In the genomic region with DNA sequence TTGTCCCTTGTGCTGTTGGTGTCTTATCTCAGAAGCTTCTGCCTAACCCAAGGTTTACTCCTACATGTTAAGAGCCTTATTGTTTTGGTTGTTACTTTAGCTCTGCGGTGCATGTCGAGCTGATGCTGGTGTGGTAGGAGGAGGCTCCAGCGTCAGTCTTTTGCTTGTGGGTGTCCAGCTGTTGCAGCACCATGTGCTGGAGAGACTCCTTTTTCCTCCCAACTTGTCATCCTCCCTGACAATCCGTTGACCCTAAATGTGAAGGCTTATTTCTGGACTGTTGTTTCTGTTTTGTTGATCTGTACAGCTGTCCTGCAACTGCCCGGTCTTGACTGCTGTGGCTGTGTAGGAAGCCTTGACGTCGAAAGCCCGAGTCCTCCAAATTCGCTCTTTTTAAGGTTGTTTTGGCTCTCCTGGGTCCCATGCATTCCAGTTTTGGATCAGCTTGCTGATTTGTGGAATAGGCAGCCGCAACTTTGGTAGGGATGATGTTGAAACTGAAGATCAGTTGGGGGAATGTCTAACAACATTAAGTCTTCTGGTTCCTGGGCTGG, we compare ENCODE assay signal across 23 cellular contexts. TPM values are rescaled to one million over a fixed set of nuclear protein-coding genes. Genes with fewer than 3 reads are reported as not detected.
DNase-seq lines count a peak whose midpoint lies in the region; ATAC-seq and TF ChIP-seq lines count a peak whose summit lies in the region.
"Had no signal": no experiment of that assay in that cellular context is flagged by ENCODE, and none has a peak within 500 bp of the region (broad histone marks: within the 10 kb centered on the region; RNA-seq: fewer than 3 reads in every experiment).

No MANE protein-coding gene starts in this region.

- TF ChIP-seq CTCF in left ventricle myocardium inferior (IDR thresholded peaks at IDR 0.05; ENCODE audit: borderline replicate concordance) (no peak), osteoblast (IDR thresholded peaks at IDR 0.05; ENCODE audit: extremely low read depth, low read depth, low read length) (no peak), prostate gland (IDR thresholded peaks at IDR 0.05) (no peak)

- H4K20me1 ChIP-seq in osteoblast (ENCODE audit: insufficient read depth, low read length): peaks cover 59% of the 10 kb centered on the region

- TF ChIP-seq POLR2A in prostate gland (IDR thresholded peaks at IDR 0.05): no peak

- H3K4me2 ChIP-seq in osteoblast (ENCODE audit: insufficient read depth, low read length): no peak overlapping the region

- peaks cover 37% of the 10 kb centered on the region for H3K4me1 ChIP-seq in left ventricle myocardium inferior
- H3K4me1 ChIP-seq in osteoblast (ENCODE audit: insufficient read depth, low read length): peaks cover 10% of the 10 kb centered on the region
- peaks cover 11% of the 10 kb centered on the region for H3K4me1 ChIP-seq in prostate gland (replicated peaks)

- H3K27me3 Mint-ChIP-seq in effector memory CD8-positive, alpha-beta T cell: no peaks in the 10 kb centered on the region
- H3K27me3 Mint-ChIP-seq: IgD-negative memory B cell, type B pancreatic cell had no signal

- H3K4me3 ChIP-seq in left ventricle myocardium inferior (no peak overlapping the region), osteoblast (ENCODE audit: insufficient read depth, low read length) (no peak overlapping the region), prostate gland (no peak overlapping the region)

- DNase-seq in left cardiac atrium (peak; percentile 10), left ventricle myocardium inferior (no peak), osteoblast (ENCODE audit: insufficient read length, low spot score, missing footprints) (peak; percentile 68), NCI-H2171 treated with DMSO at 0.1 percent for 48 hours (lab: John Stamatoyannopoulos, UW) (no peak), prostate gland (ENCODE audit: low spot score) (no peak), activated gamma-delta T cell (lab: John Stamatoyannopoulos, UW) (no peak)
- DNase-seq in effector memory CD8-positive, alpha-beta T cell: no peak
- DNase-seq: ACHN; brain microvascular endothelial cell; DMS79; effector CD8-positive, alpha-beta T cell; erythroblast; foreskin fibroblast; GDM1; kidney; NCI-H1048; NCI-H1694 treated with DMSO at 0.1 percent for 48 hours; NCI-H526 treated with DMSO at 0.1 percent for 48 hours; SHP77 treated with DMSO at 0.1 percent for 48 hours; small intestine had no signal

- H3K27me3 ChIP-seq in left ventricle myocardium inferior (ENCODE audit: low read depth) (no peaks in the 10 kb centered on the region), osteoblast (ENCODE audit: insufficient read depth, low read length) (no peaks in the 10 kb centered on the region), prostate gland (replicated peaks; ENCODE audit: insufficient read depth) (no peaks in the 10 kb centered on the region)
- H3K27me3 ChIP-seq: brain microvascular endothelial cell had no signal

- peaks cover 39 to 55% of the 10 kb centered on the region in 2 donors for H3K4me1 Mint-ChIP-seq in effector memory CD8-positive, alpha-beta T cell (ENCODE audit: low read depth in 2 of 2)

- H3K79me2 ChIP-seq in osteoblast (ENCODE audit: insufficient read depth, low read length): peaks cover 86% of the 10 kb centered on the region

- H3K27ac ChIP-seq in left ventricle myocardium inferior (replicated peaks) (no peak overlapping the region), osteoblast (ENCODE audit: low read depth, low read length) (no peak overlapping the region), prostate gland (no peak overlapping the region)
- H3K27ac ChIP-seq: brain microvascular endothelial cell had no signal

- intact Hi-C loops in left cardiac atrium (cut with DNase I): no loop called here
- intact Hi-C loops in left ventricle myocardium inferior (cut with micrococcal nuclease): no loop called here
- intact Hi-C loops in prostate gland (cut with DNase I): no loop called here

- H3K36me3 Mint-ChIP-seq in effector memory CD8-positive, alpha-beta T cell (ENCODE audit: insufficient read depth): peaks cover 27% of the 10 kb centered on the region

- peaks cover 61% of the 10 kb centered on the region for H3K36me3 ChIP-seq in left ventricle myocardium inferior
- H3K36me3 ChIP-seq in osteoblast (ENCODE audit: insufficient read depth, low read length): peaks cover 46% of the 10 kb centered on the region
- H3K36me3 ChIP-seq in prostate gland: peaks cover 0 to 11% of the 10 kb centered on the region in 2 donors

- no peaks in the 10 kb centered on the region for H3K9me3 ChIP-seq in left ventricle myocardium inferior (replicated peaks)
- no peaks in the 10 kb centered on the region for H3K9me3 ChIP-seq in osteoblast (ENCODE audit: low read depth, low read length)
- H3K9me3 ChIP-seq in prostate gland: no peaks in the 10 kb centered on the region

- no peaks in the 10 kb centered on the region for H3K9me3 Mint-ChIP-seq in effector memory CD8-positive, alpha-beta T cell
- H3K9me3 Mint-ChIP-seq: IgD-negative memory B cell, type B pancreatic cell had no signal

- no peak overlapping the region for H3K4me3 Mint-ChIP-seq in effector memory CD8-positive, alpha-beta T cell
- H3K4me3 Mint-ChIP-seq: IgD-negative memory B cell, type B pancreatic cell had no signal

- H2AFZ ChIP-seq in osteoblast (ENCODE audit: low read length): no peak overlapping the region

- 76% methylated on average over 10 of the region's 10 CpGs for WGBS in prostate gland

- ATAC-seq in left cardiac atrium (no peak), HG02840 (IDR thresholded peaks at IDR 0.05; ENCODE audit: low FRiP score, unreplicated experiment) (no peak)
- no peak for ATAC-seq in effector memory CD8-positive, alpha-beta T cell (replicated peaks)

- peak overlapping the region; percentile 74 to 92 for H3K27ac Mint-ChIP-seq in effector memory CD8-positive, alpha-beta T cell
- H3K27ac Mint-ChIP-seq: IgD-negative memory B cell, type B pancreatic cell had no signal

RNA-seq across cellular contexts. Expression of gene NAXD, which starts 15.3 kb away (rescaled TPM):
- total RNA-seq in left cardiac atrium (10 to 100 TPM; 23.7 to 27.0 TPM), left ventricle myocardium inferior (28.0 TPM), osteoblast (13.8 and 15.9 TPM in 2 replicates), prostate gland (10 to 100 TPM; 36.2 to 71.6 TPM)

Comparison
In these comparisons a context has a peak if more than half of its experiments do, and no peak if none do; other contexts are left out.
1. DNase-seq: peak in left cardiac atrium (single experiment) and osteoblast (single experiment); none in left ventricle myocardium inferior (single experiment), effector memory CD8-positive, alpha-beta T cell (0 of 3), NCI-H2171 treated with DMSO at 0.1 percent for 48 hours (single experiment), prostate gland (single experiment) and activated gamma-delta T cell (single experiment).